8 cellular contexts compared by ENCODE assay signal in the genomic region with DNA sequence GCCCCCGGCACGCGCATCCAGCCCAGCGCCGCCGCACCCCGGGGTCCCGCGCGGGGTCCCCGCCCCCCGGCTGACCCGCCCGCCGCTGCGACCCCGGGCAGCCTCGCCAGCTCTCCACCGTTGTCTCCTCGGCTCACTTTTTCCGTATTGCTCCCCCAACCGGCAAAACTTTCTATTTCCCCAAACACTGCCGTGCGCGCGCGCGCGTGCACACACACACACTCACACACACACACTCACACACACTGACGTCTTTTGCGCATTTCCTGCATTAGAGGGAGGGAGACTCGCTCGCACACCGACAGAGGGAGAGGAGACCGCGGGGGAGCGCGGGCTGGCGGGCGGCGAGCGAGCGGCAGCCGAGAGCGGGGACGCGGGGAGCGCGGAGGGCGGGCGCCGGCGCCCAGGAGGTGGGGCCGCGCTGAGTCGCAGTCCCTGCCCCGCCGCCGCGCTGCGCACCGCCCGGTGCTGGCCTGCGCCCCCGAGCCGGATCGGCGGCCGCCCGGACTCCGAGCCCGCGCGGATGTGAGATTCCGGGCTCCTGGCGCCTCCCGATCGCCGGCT. TPM values are rescaled to one million over a fixed set of nuclear protein-coding genes. Genes with fewer than 3 reads are reported as not detected.
A peak's percentile ranks its signal among the peaks of the same experiment; 100 is the strongest.
DNase-seq lines count a peak whose midpoint lies in the region; ATAC-seq and TF ChIP-seq lines count a peak whose summit lies in the region.

No MANE protein-coding gene starts in this region.

- H3K27ac Mint-ChIP-seq in IgD-negative memory B cell, result peak overlapping the region; percentile 78 to 100 (median 97)
- H3K27ac Mint-ChIP-seq in naive thymus-derived CD8-positive, alpha-beta T cell, result peak overlapping the region; percentile 86 to 99 (median 96)
- H3K27ac Mint-ChIP-seq in stimulated activated memory B cell treated with anti-CD40 and anti-IgM and Interleukin-4, amounts not matched to agents 10 μg/mL and 1 μg/mL and 100 μg/mL, for 72 hours, result peak overlapping the region; percentile 88

- H3K4me3 Mint-ChIP-seq in IgD-negative memory B cell, result peak overlapping the region; percentile 82 to 100 (median 95)
- H3K4me3 Mint-ChIP-seq in naive thymus-derived CD8-positive, alpha-beta T cell, result peak overlapping the region; percentile 86 to 99 (median 94)
- peak overlapping the region; percentile 88 for H3K4me3 Mint-ChIP-seq in stimulated activated memory B cell treated with anti-CD40 and anti-IgM and Interleukin-4, amounts not matched to agents 10 μg/mL and 1 μg/mL and 100 μg/mL, for 72 hours

- peak overlapping the region; percentile 75 for H3K9ac ChIP-seq in fibroblast of lung (ENCODE audit: insufficient read depth, low read length)

- no peak overlapping the region for H2AFZ ChIP-seq in fibroblast of lung (ENCODE audit: low read length)

- H3K27me3 Mint-ChIP-seq in IgD-negative memory B cell, result no peaks in the 10 kb centered on the region
- peaks cover 0 to 2% (median 0%) of the 10 kb centered on the region in 5 donors for H3K27me3 Mint-ChIP-seq in naive thymus-derived CD8-positive, alpha-beta T cell
- no peaks in the 10 kb centered on the region for H3K27me3 Mint-ChIP-seq in stimulated activated memory B cell treated with anti-CD40 and anti-IgM and Interleukin-4, amounts not matched to agents 10 μg/mL and 1 μg/mL and 100 μg/mL, for 72 hours

- peak overlapping the region; percentile 75 for H3K27ac ChIP-seq in fibroblast of lung (ENCODE audit: insufficient read depth, low read length)

- H3K4me1 Mint-ChIP-seq in IgD-negative memory B cell, result peaks cover 19 to 28% (median 21%) of the 10 kb centered on the region in 3 donors
- peaks cover 29 to 38% (median 37%) of the 10 kb centered on the region in 4 donors for H3K4me1 Mint-ChIP-seq in naive thymus-derived CD8-positive, alpha-beta T cell
- H3K4me1 Mint-ChIP-seq in stimulated activated memory B cell treated with anti-CD40 and anti-IgM and Interleukin-4, amounts not matched to agents 10 μg/mL and 1 μg/mL and 100 μg/mL, for 72 hours, result peaks cover 45% of the 10 kb centered on the region

- peak; percentile 64 for ATAC-seq in GM21529 (IDR thresholded peaks at IDR 0.05; ENCODE audit: unreplicated experiment)
- peak; percentile 88 for ATAC-seq in naive thymus-derived CD8-positive, alpha-beta T cell
- peak; percentile 93 for ATAC-seq in stimulated activated memory B cell treated with anti-CD40 and anti-IgM and Interleukin-4, amounts not matched to agents 10 μg/mL and 1 μg/mL and 100 μg/mL, for 72 hours

- no peaks in the 10 kb centered on the region for H3K36me3 Mint-ChIP-seq in IgD-negative memory B cell
- no peaks in the 10 kb centered on the region for H3K36me3 Mint-ChIP-seq in naive thymus-derived CD8-positive, alpha-beta T cell
- no peaks in the 10 kb centered on the region for H3K36me3 Mint-ChIP-seq in stimulated activated memory B cell treated with anti-CD40 and anti-IgM and Interleukin-4, amounts not matched to agents 10 μg/mL and 1 μg/mL and 100 μg/mL, for 72 hours

- H4K20me1 ChIP-seq in fibroblast of lung (ENCODE audit: control insufficient read depth, extremely low read depth, insufficient read depth, low read length), result no peaks in the 10 kb centered on the region

- H3K4me3 ChIP-seq in fibroblast of lung (replicated peaks in 1 of 4; ENCODE audit: control extremely low read depth in 1 of 4, insufficient read depth in 1 of 4, low read depth in 3 of 4, low read length in 4 of 4), result peak overlapping the region; percentile 79 to 92 (median 87)

- H3K9me3 ChIP-seq in fibroblast of lung (ENCODE audit: control insufficient read depth, insufficient read depth, low read depth, low read length), result no peaks in the 10 kb centered on the region

- peaks cover 0 to 2% (median 0%) of the 10 kb centered on the region in 3 donors for H3K9me3 Mint-ChIP-seq in IgD-negative memory B cell
- peaks cover 0 to 4% (median 0%) of the 10 kb centered on the region in 9 donors for H3K9me3 Mint-ChIP-seq in naive thymus-derived CD8-positive, alpha-beta T cell
- no peaks in the 10 kb centered on the region for H3K9me3 Mint-ChIP-seq in stimulated activated memory B cell treated with anti-CD40 and anti-IgM and Interleukin-4, amounts not matched to agents 10 μg/mL and 1 μg/mL and 100 μg/mL, for 72 hours

- H3K27me3 ChIP-seq in fibroblast of lung (ENCODE audit: control insufficient read depth, insufficient read depth, low read length), result no peaks in the 10 kb centered on the region

- peak; percentile 36 to 38 for TF ChIP-seq CTCF in fibroblast of lung (conservative IDR thresholded peaks at IDR 0.05 in 1 of 2, IDR thresholded peaks at IDR 0.05 in 1 of 2; ENCODE audit: low read depth in 1 of 2, low read length in 2 of 2)

- H3K4me1 ChIP-seq in fibroblast of lung (ENCODE audit: control insufficient read depth, extremely low read depth, insufficient read depth, low read length), result peaks cover 5% of the 10 kb centered on the region

- H3K4me2 ChIP-seq in fibroblast of lung (ENCODE audit: extremely low read depth, insufficient read depth, low read length), result no peak overlapping the region

- H3K79me2 ChIP-seq in fibroblast of lung (ENCODE audit: control insufficient read depth, insufficient read depth, low read length), result peaks cover 32% of the 10 kb centered on the region

- H3K36me3 ChIP-seq in fibroblast of lung (ENCODE audit: control insufficient read depth, insufficient read depth, low read length), result no peaks in the 10 kb centered on the region

- POLR2A ChIA-PET in naive thymus-derived CD8-positive, alpha-beta T cell (lab: Charles Lee), result interaction anchor here (0.7 to 1.5 kb wide), 4 partner anchors 83 to 239 kb away, joined by 3 to 5 read pairs (median 4); no protein-coding TSS in a partner anchor

- DNase-seq in DMS79 treated with DMSO at 0.1 percent for 48 hours (lab: John Stamatoyannopoulos, UW) (peak; percentile 78), RKO (ENCODE audit: low spot score) (peak; percentile 93), fibroblast of lung (ENCODE audit: low read depth in 2 of 2) (peak; percentile 98)
- DNase-seq in activated T-helper 1 cell treated with anti-CD3 and anti-CD28 coated beads, Interleukin-2, amount 50 U/mL, for 16 hours (ENCODE audit: low read depth in 1 of 2, low spot score in 1 of 2), result peak; percentile 85 to 88
- DNase-seq in naive thymus-derived CD8-positive, alpha-beta T cell, result peak; percentile 86 to 98 (median 94)

RNA-seq across cellular contexts. Expression of a gene that starts 0.5 kb away (rescaled TPM):
- polyA plus RNA-seq in IgD-negative memory B cell, result 12.7 TPM
- total RNA-seq in fibroblast of lung, result 12.3 and 19.0 TPM in 2 replicates
- polyA plus RNA-seq in fibroblast of lung, result 9.4 and 14.1 TPM in 2 replicates
- 7.1 and 8.0 TPM in 2 replicates for polyA plus RNA-seq in fibroblast of lung (2012)
- 28.3 and 55.3 TPM in 2 replicates for polyA minus RNA-seq in fibroblast of lung (ENCODE audit: low replicate concordance)
- 10 to 100 TPM; 19.1 to 20.2 TPM for total RNA-seq in naive thymus-derived CD8-positive, alpha-beta T cell
- polyA plus RNA-seq in naive thymus-derived CD8-positive, alpha-beta T cell, result 1 to 10 TPM; 1.6 to 2.7 (median 2.4) TPM

RNA-seq across cellular contexts. Expression of a gene that starts 39.9 kb away (rescaled TPM):
- polyA plus RNA-seq in IgD-negative memory B cell, result 9.9 TPM
- total RNA-seq in fibroblast of lung, result 11.6 and 18.7 TPM in 2 replicates
- 9.6 and 10.1 TPM in 2 replicates for polyA plus RNA-seq in fibroblast of lung
- polyA plus RNA-seq in fibroblast of lung (2012), result 9.8 and 10.1 TPM in 2 replicates
- 0.12 and 6.6 TPM in 2 replicates for polyA minus RNA-seq in fibroblast of lung (ENCODE audit: low replicate concordance)
- 10 to 100 TPM; 24.5 to 26.3 TPM for total RNA-seq in naive thymus-derived CD8-positive, alpha-beta T cell
- polyA plus RNA-seq in naive thymus-derived CD8-positive, alpha-beta T cell, result 10 to 100 TPM; 13.2 to 14.5 (median 14.4) TPM

Comparison
In these comparisons a context has a peak if more than half of its experiments do, and no peak if none do; other contexts are left out.
1. Peak in every context shown above with its lines: DNase-seq, ATAC-seq, H3K4me3 ChIP-seq and H3K27ac ChIP-seq.